ENCODE assay signal across 18 cellular contexts in the genomic region with DNA sequence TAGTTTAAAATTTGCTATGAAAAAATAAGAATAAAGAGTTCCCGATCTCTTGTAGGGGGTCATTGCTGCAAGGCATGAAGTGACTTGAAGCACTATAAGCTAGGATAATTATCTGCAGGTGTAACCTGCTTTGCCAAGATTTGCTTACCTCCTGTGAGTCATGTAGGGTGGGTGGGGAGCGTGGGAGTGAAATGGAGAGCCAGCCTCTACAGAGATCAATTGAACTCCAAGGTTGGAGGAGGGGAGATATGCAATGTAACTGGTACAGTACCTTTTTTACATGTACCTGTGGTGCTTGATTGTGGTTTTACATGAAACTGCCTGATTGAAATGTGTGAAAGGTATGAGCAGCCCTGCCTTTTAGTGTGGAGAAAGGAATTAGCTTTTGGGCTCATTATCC.
DNase-seq lines count a peak whose midpoint lies in the region; ATAC-seq and TF ChIP-seq lines count a peak whose summit lies in the region.
"Had no signal": no experiment of that assay in that cellular context is flagged by ENCODE, and none has a peak within 500 bp of the region (broad histone marks: within the 10 kb centered on the region; RNA-seq: fewer than 3 reads in every experiment).

No MANE protein-coding gene starts in this region.

- no peak for TF ChIP-seq RAD21 in HCT116 (IDR thresholded peaks at IDR 0.05; ENCODE audit: low read depth)

- no peak overlapping the region for H2AFZ ChIP-seq in HCT116 (ENCODE audit: low read depth, low read length, poor library complexity, severe bottlenecking)

- intact Hi-C loops in activated CD4-positive, alpha-beta T cell treated with anti-CD3 and anti-CD28 coated beads for 36 hours (cut with DNase I, micrococcal nuclease) = no loop called here
- intact Hi-C loops in activated CD4-positive, alpha-beta T cell treated with anti-CD3 and anti-CD28 coated beads, Interleukin-2, amount 10 ng/mL, durations not matched to agents 24 days and 14 days (cut with micrococcal nuclease) = no loop called here
- intact Hi-C loops in HCT116 (cut with micrococcal nuclease) = no loop called here

- POLR2A ChIA-PET in activated CD4-positive, alpha-beta T cell treated with anti-CD3 and anti-CD28 coated beads for 36 hours (lab: Charles Lee) = no interaction called here
- POLR2A ChIA-PET in HCT116 (lab: Charles Lee) = no interaction called here

- CTCF ChIA-PET in activated CD4-positive, alpha-beta T cell treated with anti-CD3 and anti-CD28 coated beads for 36 hours (lab: Charles Lee) = no interaction called here
- CTCF ChIA-PET in HCT116 (lab: Charles Lee) = no interaction called here

- H3K4me3 ChIP-seq in HCT116 (replicated peaks in 1 of 2; ENCODE audit: low read depth in 1 of 2, low read length in 2 of 2) = no peak overlapping the region
- H3K4me3 ChIP-seq: lower lobe of right lung, ovary, tibial nerve had no signal

- peak; percentile 58 for DNase-seq in activated CD4-positive, alpha-beta T cell treated with anti-CD3 and anti-CD28 coated beads for 36 hours
- DNase-seq in activated CD4-positive, alpha-beta T cell treated with anti-CD3 and anti-CD28 coated beads, Interleukin-2, amount 10 ng/mL, durations not matched to agents 24 days and 14 days = no peak
- no peak for DNase-seq in HCT116 (ENCODE audit: low read depth, low spot score)
- peak; percentile 24 for DNase-seq in activated T-cell treated with anti-CD3 and anti-CD28 coated beads, Interleukin-2, amount 50 U/mL, for 4 hours
- DNase-seq in renal cortical epithelial cell (ENCODE audit: low read depth) = peak; percentile 39
- no peak for DNase-seq in amygdala (lab: John Stamatoyannopoulos, UW)
- no peak for DNase-seq in GM13977 (ENCODE audit: low spot score)
- DNase-seq: activated effector memory CD4-positive, alpha-beta T cell treated with anti-CD3 and anti-CD28 coated beads, Interleukin-2, amount 50 U/mL, for 16 hours; endodermal cell; islet precursor cell; lower lobe of right lung; NCI-H1417 treated with DMSO at 0.1 percent for 48 hours; NK-92 treated with Interleukin-12 subunit alpha and Interleukin-12 subunit beta, amount 100 ng/mL, for 24 hours; ovary; stimulated activated naive CD4-positive, alpha-beta T cell treated with Interleukin-2 at 50 U/mL for 16 hours had no signal

- BruUV-seq in HCT116 (replicated peaks; lab: Mats Ljungman, UMichigan) = no TSS peak

- H3K27me3 ChIP-seq in HCT116 (ENCODE audit: insufficient read depth, low read length) = no peaks in the 10 kb centered on the region
- H3K27me3 ChIP-seq: ovary, tibial nerve had no signal

- no peak overlapping the region for H3K9ac ChIP-seq in HCT116 (ENCODE audit: low read length)

- in situ Hi-C loops in GM13977 (cut with MboI; ENCODE audit: low pct_unique_long_range_greater_than_20kb, low sequenced_read_pairs, unreplicated experiment) = no loop called here

- H3K4me1 ChIP-seq in HCT116 (ENCODE audit: control insufficient read depth in 1 of 2, insufficient read depth in 2 of 2, low read length in 2 of 2) = peaks cover 8 to 9% of the 10 kb centered on the region in 2 experiments; a peak in 2 of 4 replicates
- H3K4me1 ChIP-seq: lower lobe of right lung, tibial nerve had no signal

- no peaks in the 10 kb centered on the region for H3K9me3 Mint-ChIP-seq in activated CD4-positive, alpha-beta T cell treated with anti-CD3 and anti-CD28 coated beads for 36 hours (ENCODE audit: low read depth)
- no peaks in the 10 kb centered on the region for H3K9me3 Mint-ChIP-seq in activated CD4-positive, alpha-beta T cell treated with anti-CD3 and anti-CD28 coated beads, Interleukin-2, amount 10 ng/mL, durations not matched to agents 24 days and 14 days
- H3K9me3 Mint-ChIP-seq in activated T-cell treated with anti-CD3 and anti-CD28 coated beads, Interleukin-2, amount 50 U/mL, for 4 hours = no peaks in the 10 kb centered on the region
- H3K9me3 Mint-ChIP-seq: endodermal cell had no signal

- no peaks in the 10 kb centered on the region for H3K36me3 ChIP-seq in HCT116 (ENCODE audit: control insufficient read depth in 1 of 2, insufficient read depth in 2 of 2, low read length in 2 of 2)
- H3K36me3 ChIP-seq: lower lobe of right lung, ovary, tibial nerve had no signal

- H3K9me2 ChIP-seq in HCT116 (ENCODE audit: insufficient read depth) = no peaks in the 10 kb centered on the region

- peak; percentile 33 for ATAC-seq in activated CD4-positive, alpha-beta T cell treated with anti-CD3 and anti-CD28 coated beads for 36 hours
- no peak for ATAC-seq in HCT116
- ATAC-seq in activated T-cell treated with anti-CD3 and anti-CD28 coated beads, Interleukin-2, amount 50 U/mL, for 4 hours = peak in 1 of 2 donors; percentile 32
- ATAC-seq in GM18502 (IDR thresholded peaks at IDR 0.05; ENCODE audit: poor library complexity, unreplicated experiment) = no peak
- ATAC-seq: lower lobe of right lung had no signal

- H4K20me1 ChIP-seq in HCT116 (ENCODE audit: insufficient read depth) = no peaks in the 10 kb centered on the region

- H3K4me2 ChIP-seq in HCT116 (ENCODE audit: low read length) = peak overlapping the region; percentile 24

- peaks cover 12% of the 10 kb centered on the region for H3K4me1 Mint-ChIP-seq in activated CD4-positive, alpha-beta T cell treated with anti-CD3 and anti-CD28 coated beads for 36 hours
- H3K4me1 Mint-ChIP-seq in activated CD4-positive, alpha-beta T cell treated with anti-CD3 and anti-CD28 coated beads, Interleukin-2, amount 10 ng/mL, durations not matched to agents 24 days and 14 days = peaks cover 4% of the 10 kb centered on the region
- H3K4me1 Mint-ChIP-seq in activated T-cell treated with anti-CD3 and anti-CD28 coated beads, Interleukin-2, amount 50 U/mL, for 4 hours (ENCODE audit: low read depth) = no peaks in the 10 kb centered on the region
- H3K4me1 Mint-ChIP-seq: endodermal cell had no signal

- H3K4me3 Mint-ChIP-seq in activated CD4-positive, alpha-beta T cell treated with anti-CD3 and anti-CD28 coated beads for 36 hours = no peak overlapping the region
- no peak overlapping the region for H3K4me3 Mint-ChIP-seq in activated CD4-positive, alpha-beta T cell treated with anti-CD3 and anti-CD28 coated beads, Interleukin-2, amount 10 ng/mL, durations not matched to agents 24 days and 14 days
- no peak overlapping the region for H3K4me3 Mint-ChIP-seq in activated T-cell treated with anti-CD3 and anti-CD28 coated beads, Interleukin-2, amount 50 U/mL, for 4 hours
- H3K4me3 Mint-ChIP-seq: endodermal cell had no signal

- no peak for TF ChIP-seq POLR2A in HCT116 (IDR thresholded peaks at IDR 0.05; ENCODE audit: borderline replicate concordance, extremely low read depth, insufficient read depth, insufficient read length)

- H3K27ac Mint-ChIP-seq in activated CD4-positive, alpha-beta T cell treated with anti-CD3 and anti-CD28 coated beads for 36 hours = no peak overlapping the region
- no peak overlapping the region for H3K27ac Mint-ChIP-seq in activated CD4-positive, alpha-beta T cell treated with anti-CD3 and anti-CD28 coated beads, Interleukin-2, amount 10 ng/mL, durations not matched to agents 24 days and 14 days
- H3K27ac Mint-ChIP-seq: endodermal cell had no signal

- RAD21 ChIA-PET in HCT116 (lab: Charles Lee; ENCODE audit: low non-redundant PET in 1 of 2, low total read pairs in 2 of 2, uncharacterized antibody in 2 of 2, unreplicated experiment in 2 of 2) = no interaction called here

- no peaks in the 10 kb centered on the region for H3K79me2 ChIP-seq in HCT116 (ENCODE audit: insufficient read depth, low read length)

- no peak overlapping the region for H3K27ac ChIP-seq in HCT116 (ENCODE audit: low read depth, low read length)
- H3K27ac ChIP-seq: C4-2B, lower lobe of right lung, ovary, tibial nerve had no signal

- H3K9me3 ChIP-seq in HCT116 (ENCODE audit: control insufficient read depth in 1 of 2, insufficient read depth in 1 of 2, low read depth in 1 of 2, low read length in 2 of 2) = no peaks in the 10 kb centered on the region
- H3K9me3 ChIP-seq: lower lobe of right lung, ovary, tibial nerve had no signal

- H3K27me3 Mint-ChIP-seq in activated CD4-positive, alpha-beta T cell treated with anti-CD3 and anti-CD28 coated beads for 36 hours = peaks cover 2% of the 10 kb centered on the region
- H3K27me3 Mint-ChIP-seq in activated CD4-positive, alpha-beta T cell treated with anti-CD3 and anti-CD28 coated beads, Interleukin-2, amount 10 ng/mL, durations not matched to agents 24 days and 14 days = peaks cover 2% of the 10 kb centered on the region
- H3K27me3 Mint-ChIP-seq in activated T-cell treated with anti-CD3 and anti-CD28 coated beads, Interleukin-2, amount 50 U/mL, for 4 hours (ENCODE audit: low read depth) = peaks cover 5% of the 10 kb centered on the region

- H3K36me3 Mint-ChIP-seq in activated CD4-positive, alpha-beta T cell treated with anti-CD3 and anti-CD28 coated beads for 36 hours (ENCODE audit: low read depth) = no peaks in the 10 kb centered on the region
- H3K36me3 Mint-ChIP-seq in activated CD4-positive, alpha-beta T cell treated with anti-CD3 and anti-CD28 coated beads, Interleukin-2, amount 10 ng/mL, durations not matched to agents 24 days and 14 days (ENCODE audit: low read depth) = no peaks in the 10 kb centered on the region
- H3K36me3 Mint-ChIP-seq in activated T-cell treated with anti-CD3 and anti-CD28 coated beads, Interleukin-2, amount 50 U/mL, for 4 hours (ENCODE audit: insufficient read depth) = no peaks in the 10 kb centered on the region

- TF ChIP-seq CTCF in HCT116 (IDR thresholded peaks at IDR 0.05 in 2 of 3, conservative IDR thresholded peaks at IDR 0.05 in 1 of 3; ENCODE audit: borderline replicate concordance in 1 of 3, insufficient read depth in 1 of 3, low read depth in 2 of 3, low read length in 2 of 3) (no peak), GM13977 (IDR thresholded peaks at IDR 0.05; ENCODE audit: extremely low read depth, insufficient read depth, missing control alignments) (no peak)

TF ChIP-seq in HCT116, 20 proteins besides CTCF, POLR2A, EP300 and RAD21:
- 0 out of 2 replicates have a peak, but pooled peaks have one; percentile 15 for TF ChIP-seq FOSL1 (IDR thresholded peaks at IDR 0.05; ENCODE audit: low read depth)
- TF ChIP-seq SP1 (IDR thresholded peaks at IDR 0.05; ENCODE audit: low read depth) = peak; percentile 27
- TF ChIP-seq EGR1 (IDR thresholded peaks at IDR 0.05; ENCODE audit: low read depth) = peak; percentile 74
- TF ChIP-seq YY1 (IDR thresholded peaks at IDR 0.05; ENCODE audit: extremely low read depth, insufficient replicate concordance, low read depth, low read length) = no peak

Comparison
In these comparisons a context has a peak if more than half of its experiments do, and no peak if none do; other contexts are left out.
1. DNase-seq: peak in activated CD4-positive, alpha-beta T cell treated with anti-CD3 and anti-CD28 coated beads for 36 hours (single experiment), activated T-cell treated with anti-CD3 and anti-CD28 coated beads, Interleukin-2, amount 50 U/mL, for 4 hours (single experiment) and renal cortical epithelial cell (single experiment); none in activated CD4-positive, alpha-beta T cell treated with anti-CD3 and anti-CD28 coated beads, Interleukin-2, amount 10 ng/mL, durations not matched to agents 24 days and 14 days (single experiment), HCT116 (single experiment), amygdala (0 of 56) and GM13977 (single experiment).